Comparison of ENCODE assay signal across 1 cellular context in the genomic region with DNA sequence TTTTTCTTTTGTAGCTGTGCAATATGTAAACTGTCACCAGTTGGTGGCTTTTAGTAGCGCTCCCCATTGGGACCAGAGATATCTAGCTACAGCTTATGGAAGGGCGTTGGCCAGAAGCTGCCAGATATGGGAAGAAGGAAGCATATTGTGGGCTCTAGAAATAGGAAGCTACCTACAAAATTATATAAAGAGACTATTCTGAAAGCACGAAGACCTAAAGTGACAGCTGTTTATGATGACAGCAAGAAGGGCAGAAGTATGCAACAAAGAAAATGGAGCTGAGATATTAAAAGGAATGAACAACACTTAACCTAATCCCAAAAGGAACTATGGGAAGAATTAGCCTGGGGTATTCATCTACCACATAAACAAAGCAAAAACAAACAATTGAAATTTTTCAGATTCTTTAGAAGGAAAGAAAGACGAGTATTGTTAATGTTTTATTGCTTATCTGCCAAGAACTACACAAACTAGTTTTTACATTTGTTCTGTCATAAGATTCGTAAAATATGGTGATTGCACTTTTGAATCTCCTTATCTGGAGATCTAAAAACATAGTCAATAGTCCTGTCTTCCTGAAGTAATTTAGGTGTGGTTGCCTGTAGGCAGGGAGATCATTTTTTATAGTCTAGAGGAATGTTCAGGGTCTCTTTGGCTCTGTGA.
TF ChIP-seq lines count a peak whose summit lies in the region.

No MANE protein-coding gene starts in this region.

TF ChIP-seq in IMR-90, 13 proteins besides CTCF, POLR2A, EP300 and RAD21 (continued from another document):
- TF ChIP-seq CHD1 (IDR thresholded peaks at IDR 0.05; ENCODE audit: low read depth, low read length) (no peak), RCOR1 (IDR thresholded peaks at IDR 0.05; ENCODE audit: insufficient replicate concordance, low read length) (no peak), SMC3 (IDR thresholded peaks at IDR 0.05; ENCODE audit: low read depth, low read length) (no peak), MAFK (IDR thresholded peaks at IDR 0.05; ENCODE audit: low read depth, low read length) (no peak), CEBPB (IDR thresholded peaks at IDR 0.05; ENCODE audit: low read depth, low read length) (no peak)
TF ChIP-seq in IMR-90: peak in this region for 0.
